ENCODE assay signal across 13 cellular contexts in genomic region chr5:36444582-36444999, GRCh38.
DNase-seq lines count a peak whose midpoint lies in the region; ATAC-seq, FAIRE-seq and TF ChIP-seq lines count a peak whose summit lies in the region.
"Had no signal": no experiment of that assay in that cellular context is flagged by ENCODE, and none has a peak within 500 bp of the region (broad histone marks: within the 10 kb centered on the region; RNA-seq: fewer than 3 reads in every experiment).

No MANE protein-coding gene starts in this region.

- H3K9me3 Mint-ChIP-seq in mesothelial cell of epicardium: no peaks in the 10 kb centered on the region

- intact Hi-C loops in right lobe of liver (cut with DNase I): no loop called here
- intact Hi-C loops in HepG2 (cut with micrococcal nuclease; ENCODE audit: unreplicated experiment): no loop called here

- H3K4me2 ChIP-seq in HepG2 (ENCODE audit: low read depth, low read length): no peak overlapping the region
- H3K4me2 ChIP-seq: A549 had no signal

- TF ChIP-seq EP300 in HepG2 (IDR thresholded peaks at IDR 0.05; ENCODE audit: low read depth in 2 of 2, low read length in 2 of 2) (no peak), HepG2 (CRISPR knock-in tag; IDR thresholded peaks at IDR 0.05; ENCODE audit: borderline replicate concordance) (no peak)

- H4K20me1 ChIP-seq in HepG2 (ENCODE audit: insufficient read depth, low read length): no peaks in the 10 kb centered on the region

- POLR2A ChIA-PET in HepG2 (lab: Yijun Ruan, JAX): no interaction called here

- TF ChIP-seq POLR2A in right lobe of liver (IDR thresholded peaks at IDR 0.05) (no peak), HepG2 (IDR thresholded peaks at IDR 0.05; ENCODE audit: insufficient read depth in 1 of 2, low read depth in 2 of 2, low read length in 2 of 2) (no peak)

- no peaks in the 10 kb centered on the region for H3K36me3 Mint-ChIP-seq in mesothelial cell of epicardium

- no peak for FAIRE-seq in HepG2 (lab: Jason Lieb, UNC)
- FAIRE-seq: A549, HTR-8/SVneo had no signal

- H3K27ac ChIP-seq in right lobe of liver (no peak overlapping the region), HepG2 (ENCODE audit: extremely low read length, insufficient read depth, low read length) (no peak overlapping the region), epithelial cell of prostate (peak overlapping the region; percentile 66)
- H3K27ac ChIP-seq: A549, breast epithelium had no signal

- H3K27me3 ChIP-seq in right lobe of liver (no peaks in the 10 kb centered on the region), HepG2 (ENCODE audit: control insufficient read depth in 1 of 2, insufficient read depth in 2 of 2, low read length in 2 of 2) (0 out of 5 replicates have a peak, but pooled peaks cover 0 to 5% of the 10 kb centered on the region in 2 experiments)
- H3K27me3 ChIP-seq: breast epithelium had no signal

- no peaks in the 10 kb centered on the region for H3K36me3 ChIP-seq in right lobe of liver
- no peaks in the 10 kb centered on the region for H3K36me3 ChIP-seq in HepG2 (replicated peaks in 1 of 2; ENCODE audit: control insufficient read depth in 1 of 2, insufficient read depth in 2 of 2, low read length in 2 of 2)
- H3K36me3 ChIP-seq: breast epithelium had no signal

- no TSS peak for BruUV-seq in HepG2 (replicated peaks; lab: Mats Ljungman, UMichigan)

- H3K4me3 ChIP-seq in right lobe of liver (no peak overlapping the region), HepG2 (replicated peaks in 1 of 3; ENCODE audit: insufficient read depth in 1 of 3, low read depth in 2 of 3, low read length in 3 of 3) (no peak overlapping the region)
- H3K4me3 ChIP-seq: A549, breast epithelium had no signal

- H3K9me3 ChIP-seq in right lobe of liver (no peaks in the 10 kb centered on the region), HepG2 (ENCODE audit: low read length) (no peaks in the 10 kb centered on the region; the same call in 1 of the 2 replicates)
- H3K9me3 ChIP-seq: A549, breast epithelium had no signal

- peaks cover 60% of the 10 kb centered on the region for H3K4me1 Mint-ChIP-seq in mesothelial cell of epicardium

- in situ Hi-C loops in HepG2 (cut with HindIII; ENCODE audit: extremely low pct_ligation_motif_present, low pct_unique_long_range_greater_than_20kb): no loop called here

- no peaks in the 10 kb centered on the region for H3K27me3 Mint-ChIP-seq in mesothelial cell of epicardium (ENCODE audit: low read depth)

- H3K9ac ChIP-seq in HepG2 (ENCODE audit: insufficient read depth, low read depth, low read length): no peak overlapping the region

- H3K4me1 ChIP-seq in right lobe of liver: no peaks in the 10 kb centered on the region
- peaks cover 13% of the 10 kb centered on the region for H3K4me1 ChIP-seq in HepG2 (ENCODE audit: insufficient read depth, low read length)
- H3K4me1 ChIP-seq: breast epithelium had no signal

- ATAC-seq in right lobe of liver (peak in 3 of 4 donors; percentile 54 to 69 (median 61)), HepG2 (no peak), HG02623 (IDR thresholded peaks at IDR 0.05; ENCODE audit: unreplicated experiment) (no peak)
- ATAC-seq: A549 had no signal

- no peak for TF ChIP-seq CTCF in right lobe of liver (IDR thresholded peaks at IDR 0.05)
- TF ChIP-seq CTCF in HepG2 (CRISPR knock-in tag; IDR thresholded peaks at IDR 0.05): no peak
- no peak for TF ChIP-seq CTCF in mesothelial cell of epicardium (IDR thresholded peaks at IDR 0.05; ENCODE audit: unreplicated experiment)

- no peak overlapping the region for H2AFZ ChIP-seq in HepG2 (ENCODE audit: low read length)

- H3K4me3 Mint-ChIP-seq in mesothelial cell of epicardium: no peak overlapping the region

- CTCF ChIA-PET in HepG2 (lab: Yijun Ruan, JAX; ENCODE audit: low intra/inter-chr PET ratio, low total read pairs): no interaction called here

- no peak for TF ChIP-seq RAD21 in HepG2 (CRISPR knock-in tag; IDR thresholded peaks at IDR 0.05)

- no peak for DNase-seq in right lobe of liver
- DNase-seq in HepG2 (ENCODE audit: low spot score): no peak
- no peak for DNase-seq in epithelial cell of prostate (ENCODE audit: low read depth, low spot score)
- DNase-seq in mesothelial cell of epicardium (ENCODE audit: low spot score in 2 of 2, unreplicated experiment in 2 of 2): no peak
- DNase-seq in iPS-NIHi11 (ENCODE audit: low spot score): no peak
- no peak for DNase-seq in NCI-H2227 (lab: John Stamatoyannopoulos, UW; ENCODE audit: unreplicated experiment)
- DNase-seq in dedifferentiated amniotic fluid mesenchymal stem cell (ENCODE audit: extremely low spot score): no peak
- DNase-seq: activated CD8-positive, alpha-beta memory T cell treated with anti-CD3 and anti-CD28 coated beads for 24 hours; NCI-H2171 treated with DMSO at 0.1 percent for 48 hours had no signal

- WGBS in right lobe of liver (ENCODE audit: insufficient coverage, low coverage, low lambda C conversion rate, missing lambda C conversion rate): 47% methylated on average over 4 of the region's 6 CpGs
- 53% methylated on average over 6 of the region's 6 CpGs for WGBS in HepG2 (ENCODE audit: low lambda C conversion rate)

- peak overlapping the region; percentile 76 for H3K27ac Mint-ChIP-seq in mesothelial cell of epicardium

- H3K79me2 ChIP-seq in HepG2 (ENCODE audit: insufficient read depth, low read length): no peaks in the 10 kb centered on the region

TF ChIP-seq in HepG2, 621 proteins besides CTCF, POLR2A, EP300 and RAD21:
- TF ChIP-seq PRPF4 (IDR thresholded peaks at IDR 0.05; ENCODE audit: low read depth, low read length, poor library complexity, severe bottlenecking): no peak
- no peak for TF ChIP-seq POGK (CRISPR knock-in tag; conservative IDR thresholded peaks at IDR 0.05)
- no peak for TF ChIP-seq TEAD2 (CRISPR knock-in tag; IDR thresholded peaks at IDR 0.05)
- no peak for TF ChIP-seq HOXD1 (CRISPR knock-in tag; IDR thresholded peaks at IDR 0.05)
- TF ChIP-seq ZFY (CRISPR knock-in tag; IDR thresholded peaks at IDR 0.05): no peak
- no peak for TF ChIP-seq ZNF432 (CRISPR knock-in tag; IDR thresholded peaks at IDR 0.05; ENCODE audit: borderline replicate concordance)

Comparison
In these comparisons a context has a peak if more than half of its experiments do, and no peak if none do; other contexts are left out.
1. ATAC-seq: peak in right lobe of liver (3 of 4); none in HepG2 (single experiment) and HG02623 (single experiment).